ENCODE assay signal across 9 cellular contexts in the genomic region with DNA sequence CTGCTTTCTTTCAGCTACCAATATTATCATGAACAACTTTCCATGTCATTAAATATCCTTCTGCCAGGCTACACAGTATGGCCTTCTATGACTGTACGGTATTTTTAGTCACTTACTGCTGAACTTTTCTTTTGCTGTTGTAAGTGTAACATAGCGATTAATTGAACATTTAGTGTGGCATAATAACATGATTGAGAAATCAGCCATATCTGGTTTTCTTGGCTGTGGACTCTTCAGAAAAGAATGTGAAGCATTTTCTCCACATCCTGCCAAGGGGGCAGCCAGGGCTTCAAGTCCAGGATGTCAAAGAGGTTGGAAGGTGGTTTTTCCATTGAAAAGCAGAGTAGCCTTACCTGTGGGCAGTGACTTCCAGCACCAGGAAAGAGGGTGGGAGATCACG. TPM values are rescaled to one million over a fixed set of nuclear protein-coding genes. Genes with fewer than 3 reads are reported as not detected.
DNase-seq lines count a peak whose midpoint lies in the region; ATAC-seq and TF ChIP-seq lines count a peak whose summit lies in the region.
"Had no signal": no experiment of that assay in that cellular context is flagged by ENCODE, and none has a peak within 500 bp of the region (broad histone marks: within the 10 kb centered on the region; RNA-seq: fewer than 3 reads in every experiment).

No MANE protein-coding gene starts in this region.

- H3K4me3 ChIP-seq in epithelial cell of proximal tubule (ENCODE audit: low read depth, low read length) (no peak overlapping the region), trophoblast cell (ENCODE audit: low read depth, low read length) (no peak overlapping the region)

- H2BK120ac ChIP-seq in trophoblast cell (ENCODE audit: insufficient read depth, low read length, poor library complexity): peak overlapping the region; percentile 48

- DNase-seq in ELR (ENCODE audit: low read depth) (peak; percentile 96), RWPE1 (ENCODE audit: low spot score) (peak; percentile 64), epithelial cell of proximal tubule (ENCODE audit: low read depth) (peak; percentile 81), trophoblast cell (no peak), SKM-1 treated with dmso at 0.1 percent for 144 hours (lab: John Stamatoyannopoulos, UW; ENCODE audit: unreplicated experiment) (no peak), cardiac septum (ENCODE audit: low spot score) (no peak)
- DNase-seq in stimulated activated naive CD4-positive, alpha-beta T cell treated with Interleukin-2 at 50 U/mL for 16 hours (lab: John Stamatoyannopoulos, UW): no peak
- DNase-seq: NCI-H1694 treated with DMSO at 0.1 percent for 48 hours had no signal

- TF ChIP-seq CTCF in RWPE1 (conservative IDR thresholded peaks at IDR 0.05; ENCODE audit: low read depth) (no peak), epithelial cell of proximal tubule (conservative IDR thresholded peaks at IDR 0.05; ENCODE audit: low read depth, low read length) (no peak)

- intact Hi-C loops in cardiac septum (cut with DNase I): no loop called here

- no peaks in the 10 kb centered on the region for H3K36me3 ChIP-seq in trophoblast cell (ENCODE audit: control insufficient read depth in 1 of 2, insufficient read depth in 2 of 2, low read length in 2 of 2)

- peak overlapping the region; percentile 84 for H4K91ac ChIP-seq in trophoblast cell (ENCODE audit: low read depth, low read length)

- H3K79me2 ChIP-seq in trophoblast cell (ENCODE audit: control insufficient read depth, insufficient read depth, low read length, poor library complexity): no peaks in the 10 kb centered on the region

- no peak overlapping the region for H3K9ac ChIP-seq in trophoblast cell (ENCODE audit: low read length)

- H3K27ac ChIP-seq in RWPE1: peak overlapping the region; percentile 69
- H3K27ac ChIP-seq in trophoblast cell (ENCODE audit: low read depth, low read length): peak overlapping the region; percentile 2

- H2AK5ac ChIP-seq in trophoblast cell (ENCODE audit: low read length): peak overlapping the region; percentile 92

- H2BK12ac ChIP-seq in trophoblast cell (ENCODE audit: low read length): peak overlapping the region; percentile 86

- peaks cover 20% of the 10 kb centered on the region for H3K79me1 ChIP-seq in trophoblast cell (ENCODE audit: low read length)

- POLR2A ChIA-PET in RWPE1 (lab: Yijun Ruan, JAX; ENCODE audit: low non-redundant PET): no interaction called here

- no peak overlapping the region for H4K12ac ChIP-seq in trophoblast cell (ENCODE audit: low read depth, low read length)

- CTCF ChIA-PET in RWPE1 (lab: Yijun Ruan, JAX): interaction anchor here (0.7 to 10.3 kb wide), 4 partner anchors 8 to 241 kb away, joined by 3 to 239 read pairs (median 4); no protein-coding TSS in a partner anchor

- no peak overlapping the region for H3K4me2 ChIP-seq in trophoblast cell (ENCODE audit: low read length)

- H2BK5ac ChIP-seq in trophoblast cell (ENCODE audit: low read depth, low read length, poor library complexity): peak overlapping the region; percentile 43

- H3K27me3 ChIP-seq in trophoblast cell (ENCODE audit: insufficient read depth, low read length): no peaks in the 10 kb centered on the region

- H3K14ac ChIP-seq in trophoblast cell (ENCODE audit: low read length): no peak overlapping the region

- no peak overlapping the region for H3K23ac ChIP-seq in trophoblast cell (ENCODE audit: low read length)

- ATAC-seq in HG03571 (IDR thresholded peaks at IDR 0.05; ENCODE audit: unreplicated experiment): no peak

- H3K9me3 ChIP-seq in trophoblast cell (ENCODE audit: insufficient read depth, low read depth, low read length): no peaks in the 10 kb centered on the region

- peak overlapping the region; percentile 8 for H3K18ac ChIP-seq in trophoblast cell (ENCODE audit: low read length)

- no peak overlapping the region for H4K8ac ChIP-seq in trophoblast cell (ENCODE audit: low read depth, low read length)

- H3K4me1 ChIP-seq in trophoblast cell (ENCODE audit: control insufficient read depth in 1 of 2, insufficient read depth in 2 of 2, low read length in 2 of 2): peaks cover 20 to 31% of the 10 kb centered on the region in 2 experiments

- no peak overlapping the region for H2AFZ ChIP-seq in trophoblast cell (ENCODE audit: insufficient read depth, low read length, poor library complexity)

- no CpG with 5 or more reads among the region's 3 CpGs for WGBS in trophoblast cell (ENCODE audit: extremely low coverage, insufficient coverage, insufficient read length)

- H3K4ac ChIP-seq in trophoblast cell (ENCODE audit: low read depth, low read length): no peak overlapping the region

RNA-seq across cellular contexts. Expression of a gene that starts 8.8 kb away (rescaled TPM):
- total RNA-seq in epithelial cell of proximal tubule: 46.4 and 54.9 TPM in 2 replicates
- polyA plus RNA-seq in trophoblast cell (2013): 84.4 and 84.7 TPM in 2 replicates
- 53.6 TPM for total RNA-seq in cardiac septum

RNA-seq across cellular contexts. Expression of a gene that starts 58.7 kb away (rescaled TPM):
- total RNA-seq in epithelial cell of proximal tubule (28.6 and 28.9 TPM in 2 replicates), cardiac septum (23.8 TPM)
- polyA plus RNA-seq in trophoblast cell (2013): 22.7 and 23.9 TPM in 2 replicates

Comparison
In these comparisons a context has a peak if more than half of its experiments do, and no peak if none do; other contexts are left out.
1. DNase-seq: peak in ELR (single experiment), RWPE1 (single experiment) and epithelial cell of proximal tubule (single experiment); none in trophoblast cell (0 of 2), SKM-1 treated with dmso at 0.1 percent for 144 hours (single experiment), stimulated activated naive CD4-positive, alpha-beta T cell treated with Interleukin-2 at 50 U/mL for 16 hours (single experiment) and cardiac septum (single experiment).